Comparison of ENCODE assay signal across 9 cellular contexts in genomic region chr1:184892116-184892515, GRCh38.
DNase-seq lines count a peak whose midpoint lies in the region; ATAC-seq and TF ChIP-seq lines count a peak whose summit lies in the region.
"Had no signal": no experiment of that assay in that cellular context is flagged by ENCODE, and none has a peak within 500 bp of the region (broad histone marks: within the 10 kb centered on the region; RNA-seq: fewer than 3 reads in every experiment).

No MANE protein-coding gene starts in this region.

- DNase-seq in GM06990 (ENCODE audit: extremely low read depth, insufficient read length), result peak; percentile 47
- DNase-seq in ascending aorta (ENCODE audit: low spot score in 2 of 2), result no peak
- DNase-seq in upper lobe of right lung, result no peak
- DNase-seq in GM19240 (ENCODE audit: insufficient read length, low spot score), result no peak
- DNase-seq in NCI-H748 (lab: John Stamatoyannopoulos, UW; ENCODE audit: unreplicated experiment), result no peak
- DNase-seq in AML-193 (lab: John Stamatoyannopoulos, UW), result no peak
- DNase-seq: left colon had no signal

- TF ChIP-seq CTCF in GM06990 (IDR thresholded peaks at IDR 0.05; ENCODE audit: insufficient read depth, low read length, poor library complexity, severe bottlenecking) (no peak), ascending aorta (IDR thresholded peaks at IDR 0.05) (no peak), upper lobe of right lung (IDR thresholded peaks at IDR 0.05) (no peak)

- intact Hi-C loops in ascending aorta (cut with DNase I) (loop anchor here (5.0 kb wide), 1 partner anchor 60 kb away; no protein-coding TSS in a partner anchor), upper lobe of right lung (cut with DNase I) (no loop called here)

- H3K9me3 ChIP-seq in ascending aorta (no peaks in the 10 kb centered on the region), upper lobe of right lung (no peaks in the 10 kb centered on the region)

- no peaks in the 10 kb centered on the region for H3K36me3 ChIP-seq in GM06990 (ENCODE audit: control insufficient read depth, insufficient read depth, low read length)
- peaks cover 2 to 12% of the 10 kb centered on the region in 2 donors for H3K36me3 ChIP-seq in ascending aorta
- H3K36me3 ChIP-seq in upper lobe of right lung, result no peaks in the 10 kb centered on the region

- peak overlapping the region; percentile 86 to 93 for H3K27ac ChIP-seq in ascending aorta
- no peak overlapping the region for H3K27ac ChIP-seq in upper lobe of right lung

- peak; percentile 57 for ATAC-seq in GM19328 (IDR thresholded peaks at IDR 0.05; ENCODE audit: unreplicated experiment)
- peak; percentile 71 for ATAC-seq in HG03060 (IDR thresholded peaks at IDR 0.05; ENCODE audit: low read depth, unreplicated experiment)
- ATAC-seq in upper lobe of right lung, result no peak
- ATAC-seq: left colon had no signal

- no peak overlapping the region for H3K4me3 ChIP-seq in GM06990 (replicated peaks; ENCODE audit: low read depth, low read length)
- H3K4me3 ChIP-seq in ascending aorta, result no peak overlapping the region
- H3K4me3 ChIP-seq in upper lobe of right lung, result no peak overlapping the region

- no peaks in the 10 kb centered on the region for H3K27me3 ChIP-seq in GM06990 (replicated peaks; ENCODE audit: control insufficient read depth, insufficient read depth, low read length)
- H3K27me3 ChIP-seq in ascending aorta, result no peaks in the 10 kb centered on the region
- no peaks in the 10 kb centered on the region for H3K27me3 ChIP-seq in upper lobe of right lung

- H3K4me1 ChIP-seq in ascending aorta, result peaks cover 4 to 56% of the 10 kb centered on the region in 2 donors
- no peaks in the 10 kb centered on the region for H3K4me1 ChIP-seq in upper lobe of right lung
